In genomic region chr5:59357421-59357977, GRCh38 we compare ENCODE assay signal across 13 cellular contexts.
DNase-seq lines count a peak whose midpoint lies in the region; ATAC-seq and TF ChIP-seq lines count a peak whose summit lies in the region.
"Had no signal": no experiment of that assay in that cellular context is flagged by ENCODE, and none has a peak within 500 bp of the region (broad histone marks: within the 10 kb centered on the region; RNA-seq: fewer than 3 reads in every experiment).

No MANE protein-coding gene starts in this region.

- H3K27ac ChIP-seq in upper lobe of right lung (no peak overlapping the region), breast epithelium (no peak overlapping the region)
- H3K27ac ChIP-seq: tibial nerve had no signal

- H3K27me3 ChIP-seq in upper lobe of right lung: no peaks in the 10 kb centered on the region
- no peaks in the 10 kb centered on the region for H3K27me3 ChIP-seq in breast epithelium
- H3K27me3 ChIP-seq: tibial nerve had no signal

- H3K4me3 ChIP-seq in upper lobe of right lung (no peak overlapping the region), lower leg skin (ENCODE audit: low read depth, poor library complexity, severe bottlenecking) (no peak overlapping the region), breast epithelium (no peak overlapping the region)
- H3K4me3 ChIP-seq: tibial nerve had no signal

- no peaks in the 10 kb centered on the region for H3K36me3 ChIP-seq in upper lobe of right lung
- no peaks in the 10 kb centered on the region for H3K36me3 ChIP-seq in breast epithelium
- H3K36me3 ChIP-seq: tibial nerve had no signal

- H3K9me3 ChIP-seq in upper lobe of right lung (no peaks in the 10 kb centered on the region), breast epithelium (no peaks in the 10 kb centered on the region)
- H3K9me3 ChIP-seq: tibial nerve had no signal

- H3K4me1 ChIP-seq in upper lobe of right lung (peaks cover 19% of the 10 kb centered on the region), breast epithelium (no peaks in the 10 kb centered on the region)

- TF ChIP-seq CTCF in upper lobe of right lung (IDR thresholded peaks at IDR 0.05): no peak
- no peak for TF ChIP-seq CTCF in lower leg skin (IDR thresholded peaks at IDR 0.05)
- no peak for TF ChIP-seq CTCF in breast epithelium (IDR thresholded peaks at IDR 0.05)

- intact Hi-C loops in upper lobe of right lung (cut with DNase I) (no loop called here), lower leg skin (cut with DNase I; ENCODE audit: low total_unique reads) (no loop called here), breast epithelium (cut with DNase I; ENCODE audit: low total_unique reads) (no loop called here)

- ATAC-seq in upper lobe of right lung: peak; percentile 87
- ATAC-seq in HG03520 (IDR thresholded peaks at IDR 0.05; ENCODE audit: unreplicated experiment): no peak

- peak; percentile 19 for DNase-seq in NCI-H345 (lab: John Stamatoyannopoulos, UW)
- no peak for DNase-seq in NCI-H345 treated with DMSO at 0.1 percent for 48 hours (lab: John Stamatoyannopoulos, UW; ENCODE audit: unreplicated experiment)
- DNase-seq in erythroblast (lab: John Stamatoyannopoulos, UW): peak; percentile 22 to 25
- DNase-seq in mucosa of gallbladder (ENCODE audit: low spot score): peak; percentile 16
- peak; percentile 66 for DNase-seq in upper lobe of right lung
- DNase-seq in lower leg skin (ENCODE audit: low spot score in 2 of 2): no peak
- no peak for DNase-seq in breast epithelium (ENCODE audit: low spot score in 2 of 2)
- DNase-seq: central memory CD4-positive, alpha-beta T cell; HFFc6; naive B cell; NCI-H2171 treated with DMSO at 0.1 percent for 48 hours had no signal

- WGBS in lower leg skin, 2 donors: 74 to 78% methylated on average over 8 of the region's 8 CpGs

- TF ChIP-seq POLR2A in erythroblast (IDR thresholded peaks at IDR 0.05; ENCODE audit: low read length): no peak
- no peak for TF ChIP-seq POLR2A in lower leg skin (IDR thresholded peaks at IDR 0.05)
- TF ChIP-seq POLR2A in breast epithelium (IDR thresholded peaks at IDR 0.05): no peak

Comparison
In these comparisons a context has a peak if more than half of its experiments do, and no peak if none do; other contexts are left out.
1. DNase-seq: peak in NCI-H345 (single experiment), erythroblast (2 of 2), mucosa of gallbladder (single experiment) and upper lobe of right lung (single experiment); none in NCI-H345 treated with DMSO at 0.1 percent for 48 hours (single experiment), lower leg skin (0 of 2) and breast epithelium (0 of 2).